Comparison of ENCODE assay signal across 26 cellular contexts in genomic region chr18:36862182-36862581, GRCh38.
"Had no signal": no experiment of that assay in that cellular context is flagged by ENCODE, and none has a peak within 500 bp of the region (broad histone marks: within the 10 kb centered on the region; RNA-seq: fewer than 3 reads in every experiment).

No MANE protein-coding gene starts in this region.

- H3K4me1 Mint-ChIP-seq: activated naive CD4-positive, alpha-beta T cell treated with anti-CD3 and anti-CD28 coated beads, Interleukin-2, amount 10 ng/mL, durations not matched to agents 7 days and 5 days; activated naive CD8-positive, alpha-beta T cell treated with anti-CD3 and anti-CD28 coated beads, Interleukin-2, amount 10 ng/mL, durations not matched to agents 7 days and 5 days had no signal

- H3K36me3 Mint-ChIP-seq: WTC11 had no signal

- ATAC-seq: esophagus mucosa, WTC11 had no signal

- H3K4me3 Mint-ChIP-seq: activated CD4-positive, alpha-beta memory T cell treated with anti-CD3 and anti-CD28 coated beads for 36 hours; activated CD4-positive, alpha-beta T cell treated with anti-CD3 and anti-CD28 coated beads, Interleukin-2, amount 10 ng/mL, durations not matched to agents 24 days and 14 days; activated naive CD4-positive, alpha-beta T cell treated with anti-CD3 and anti-CD28 coated beads, Interleukin-2, amount 10 ng/mL, durations not matched to agents 7 days and 5 days; activated naive CD8-positive, alpha-beta T cell treated with anti-CD3 and anti-CD28 coated beads, Interleukin-2, amount 10 ng/mL, durations not matched to agents 7 days and 5 days; activated T-helper 1 cell treated with anti-CD3 and anti-CD28 coated beads, Interleukin-12 subunit alpha, Interleukin-12 subunit beta, Interleukin-2, Interleukin-4 antibody, amounts not matched to agents 30 ng/mL and 10 ng/mL and 1 ng/mL, durations not matched to agents 14 hours and 24 hours and 36 hours; brain; T-helper 1 cell treated with Interleukin-12 subunit alpha and Interleukin-12 subunit beta and Interleukin-4 antibody, amounts not matched to agents 30 μg/mL and 1 μg/mL, for 36 hours; WTC11 had no signal

- DNase-seq: activated CD4-positive, alpha-beta memory T cell treated with anti-CD3 and anti-CD28 coated beads for 36 hours; activated CD4-positive, alpha-beta T cell treated with anti-CD3 and anti-CD28 coated beads for 1 hour; activated CD4-positive, alpha-beta T cell treated with anti-CD3 and anti-CD28 coated beads, Interleukin-2, amount 10 ng/mL, durations not matched to agents 24 days and 14 days; activated CD8-positive, alpha-beta memory T cell treated with anti-CD3 and anti-CD28 coated beads for 24 hours; activated gamma-delta T cell; activated naive CD4-positive, alpha-beta T cell; activated naive CD4-positive, alpha-beta T cell treated with anti-CD3 and anti-CD28 coated beads, Interleukin-2, amount 10 ng/mL, durations not matched to agents 7 days and 5 days; activated naive CD8-positive, alpha-beta T cell treated with anti-CD3 and anti-CD28 coated beads, Interleukin-2, amount 10 ng/mL, durations not matched to agents 7 days and 5 days; activated T-cell treated with anti-CD3 and anti-CD28 coated beads, Interleukin-2, amount 50 U/mL, for 1 hour; activated T-cell treated with anti-CD3 and anti-CD28 coated beads, Interleukin-2, amount 50 U/mL, for 48 hours; central memory CD4-positive, alpha-beta T cell; cerebellar nuclear complex; colonic mucosa; effector CD8-positive, alpha-beta T cell; foreskin fibroblast; head of caudate nucleus; hippocampal formation; T1000 had no signal

- FAIRE-seq: endometrium, frontal cortex had no signal

- H3K27me3 Mint-ChIP-seq: activated CD4-positive, alpha-beta memory T cell treated with anti-CD3 and anti-CD28 coated beads for 36 hours; activated CD4-positive, alpha-beta T cell treated with anti-CD3 and anti-CD28 coated beads, Interleukin-2, amount 10 ng/mL, durations not matched to agents 24 days and 14 days; activated naive CD4-positive, alpha-beta T cell treated with anti-CD3 and anti-CD28 coated beads, Interleukin-2, amount 10 ng/mL, durations not matched to agents 7 days and 5 days; activated naive CD8-positive, alpha-beta T cell treated with anti-CD3 and anti-CD28 coated beads, Interleukin-2, amount 10 ng/mL, durations not matched to agents 7 days and 5 days; brain had no signal

- H3K27ac Mint-ChIP-seq: activated CD4-positive, alpha-beta memory T cell treated with anti-CD3 and anti-CD28 coated beads for 36 hours; activated CD4-positive, alpha-beta T cell treated with anti-CD3 and anti-CD28 coated beads, Interleukin-2, amount 10 ng/mL, durations not matched to agents 24 days and 14 days; activated naive CD4-positive, alpha-beta T cell treated with anti-CD3 and anti-CD28 coated beads, Interleukin-2, amount 10 ng/mL, durations not matched to agents 7 days and 5 days; activated naive CD4-positive, alpha-beta T cell treated with anti-CD3 and anti-CD28 coated beads, Interleukin-2, amount 50 U/mL, for 72 hours; activated naive CD8-positive, alpha-beta T cell treated with anti-CD3 and anti-CD28 coated beads, Interleukin-2, amount 10 ng/mL, durations not matched to agents 7 days and 5 days; activated T-helper 1 cell treated with anti-CD3 and anti-CD28 coated beads, Interleukin-12 subunit alpha, Interleukin-12 subunit beta, Interleukin-2, Interleukin-4 antibody, amounts not matched to agents 30 ng/mL and 10 ng/mL and 1 ng/mL, durations not matched to agents 14 hours and 24 hours and 36 hours; brain; T-helper 1 cell treated with Interleukin-12 subunit alpha and Interleukin-12 subunit beta and Interleukin-4 antibody, amounts not matched to agents 30 μg/mL and 1 μg/mL, for 36 hours; WTC11 had no signal

- H3K9me3 Mint-ChIP-seq: activated CD4-positive, alpha-beta memory T cell treated with anti-CD3 and anti-CD28 coated beads for 36 hours; activated CD4-positive, alpha-beta T cell treated with anti-CD3 and anti-CD28 coated beads, Interleukin-2, amount 10 ng/mL, durations not matched to agents 24 days and 14 days; activated naive CD4-positive, alpha-beta T cell treated with anti-CD3 and anti-CD28 coated beads, Interleukin-2, amount 10 ng/mL, durations not matched to agents 7 days and 5 days; activated naive CD4-positive, alpha-beta T cell treated with anti-CD3 and anti-CD28 coated beads, Interleukin-2, amount 50 U/mL, for 72 hours; activated naive CD8-positive, alpha-beta T cell treated with anti-CD3 and anti-CD28 coated beads, Interleukin-2, amount 10 ng/mL, durations not matched to agents 7 days and 5 days; activated T-helper 1 cell treated with anti-CD3 and anti-CD28 coated beads, Interleukin-12 subunit alpha, Interleukin-12 subunit beta, Interleukin-2, Interleukin-4 antibody, amounts not matched to agents 30 ng/mL and 10 ng/mL and 1 ng/mL, durations not matched to agents 14 hours and 24 hours and 36 hours; brain; T-helper 1 cell treated with Interleukin-12 subunit alpha and Interleukin-12 subunit beta and Interleukin-4 antibody, amounts not matched to agents 30 μg/mL and 1 μg/mL, for 36 hours; WTC11 had no signal
